In genomic region chr15:98776607-98777281, GRCh38 we compare ENCODE assay signal across 8 cellular contexts.
A peak's percentile ranks its signal among the peaks of the same experiment; 100 is the strongest.
DNase-seq lines count a peak whose midpoint lies in the region; ATAC-seq and TF ChIP-seq lines count a peak whose summit lies in the region.

No MANE protein-coding gene starts in this region.

- H3K4me1 Mint-ChIP-seq in activated naive CD4-positive, alpha-beta T cell treated with anti-CD3 and anti-CD28 coated beads for 36 hours (ENCODE audit: low read depth): peaks cover 63% of the 10 kb centered on the region
- peaks cover 37% of the 10 kb centered on the region for H3K4me1 Mint-ChIP-seq in activated T-cell treated with anti-CD3 and anti-CD28 coated beads, Interleukin-2, amount 50 U/mL, for 72 hours (ENCODE audit: low read depth)

- no peaks in the 10 kb centered on the region for H3K9me3 Mint-ChIP-seq in activated naive CD4-positive, alpha-beta T cell treated with anti-CD3 and anti-CD28 coated beads for 36 hours
- H3K9me3 Mint-ChIP-seq in activated T-cell treated with anti-CD3 and anti-CD28 coated beads, Interleukin-2, amount 50 U/mL, for 72 hours: no peaks in the 10 kb centered on the region

- CTCF ChIA-PET in activated naive CD4-positive, alpha-beta T cell treated with anti-CD3 and anti-CD28 coated beads for 36 hours (lab: Charles Lee): interaction anchor here (1.0 to 7.0 kb wide), 4 partner anchors 67 to 258 kb away, joined by 3 to 46 read pairs (median 9); no protein-coding TSS in a partner anchor

- H3K9me3 ChIP-seq in vagina: no peaks in the 10 kb centered on the region

- no peak overlapping the region for H3K4me3 ChIP-seq in vagina

- peak; percentile 61 for DNase-seq in activated naive CD4-positive, alpha-beta T cell treated with anti-CD3 and anti-CD28 coated beads for 36 hours
- DNase-seq in activated naive CD4-positive, alpha-beta T cell treated with anti-CD3 and anti-CD28 coated beads, Interleukin-2, amount 50 U/mL, for 16 hours: no peak
- peak; percentile 22 to 40 for DNase-seq in activated T-cell treated with anti-CD3 and anti-CD28 coated beads, Interleukin-2, amount 50 U/mL, for 72 hours
- DNase-seq in kidney glomerular epithelial cell (lab: John Stamatoyannopoulos, UW) (peak; percentile 94), vagina (ENCODE audit: extremely low spot score in 2 of 2) (no peak), mesenteric fat pad (ENCODE audit: low spot score) (no peak), NCI-H82 (lab: John Stamatoyannopoulos, UW) (no peak)

- TF ChIP-seq CTCF in vagina (IDR thresholded peaks at IDR 0.05): no peak

- H3K36me3 Mint-ChIP-seq in activated naive CD4-positive, alpha-beta T cell treated with anti-CD3 and anti-CD28 coated beads for 36 hours (ENCODE audit: low read depth): no peaks in the 10 kb centered on the region
- H3K36me3 Mint-ChIP-seq in activated T-cell treated with anti-CD3 and anti-CD28 coated beads, Interleukin-2, amount 50 U/mL, for 72 hours (ENCODE audit: insufficient read depth in 2 of 2): no peaks in the 10 kb centered on the region

- ATAC-seq in HG03354 (IDR thresholded peaks at IDR 0.05; ENCODE audit: poor library complexity, severe bottlenecking, unreplicated experiment): peak; percentile 82
- peak; percentile 55 to 59 for ATAC-seq in activated T-cell treated with anti-CD3 and anti-CD28 coated beads, Interleukin-2, amount 50 U/mL, for 72 hours (replicated peaks in 1 of 2)

- no peaks in the 10 kb centered on the region for H3K27me3 Mint-ChIP-seq in activated naive CD4-positive, alpha-beta T cell treated with anti-CD3 and anti-CD28 coated beads for 36 hours (ENCODE audit: low read depth)
- peaks cover 5% of the 10 kb centered on the region for H3K27me3 Mint-ChIP-seq in activated T-cell treated with anti-CD3 and anti-CD28 coated beads, Interleukin-2, amount 50 U/mL, for 72 hours (ENCODE audit: low read depth)

- no peaks in the 10 kb centered on the region for H3K36me3 ChIP-seq in vagina

- intact Hi-C loops in activated naive CD4-positive, alpha-beta T cell treated with anti-CD3 and anti-CD28 coated beads for 36 hours (cut with micrococcal nuclease): loop anchor here (5.0 kb wide), 2 partner anchors 301 to 334 kb away; no protein-coding TSS in a partner anchor
- intact Hi-C loops in vagina (cut with DNase I): no loop called here

- no peaks in the 10 kb centered on the region for H3K27me3 ChIP-seq in vagina

- peaks cover 58% of the 10 kb centered on the region for H3K4me1 ChIP-seq in vagina

- H3K27ac Mint-ChIP-seq in activated naive CD4-positive, alpha-beta T cell treated with anti-CD3 and anti-CD28 coated beads for 36 hours: peak overlapping the region; percentile 47
- no peak overlapping the region for H3K27ac Mint-ChIP-seq in activated T-cell treated with anti-CD3 and anti-CD28 coated beads, Interleukin-2, amount 50 U/mL, for 72 hours

- no peak for TF ChIP-seq POLR2A in vagina (IDR thresholded peaks at IDR 0.05)

- H3K4me3 Mint-ChIP-seq in activated naive CD4-positive, alpha-beta T cell treated with anti-CD3 and anti-CD28 coated beads for 36 hours: no peak overlapping the region
- peak overlapping the region; percentile 58 to 70 for H3K4me3 Mint-ChIP-seq in activated T-cell treated with anti-CD3 and anti-CD28 coated beads, Interleukin-2, amount 50 U/mL, for 72 hours

- H3K27ac ChIP-seq in vagina: peak overlapping the region; percentile 40

Comparison
In these comparisons a context has a peak if more than half of its experiments do, and no peak if none do; other contexts are left out.
1. DNase-seq: peak in activated naive CD4-positive, alpha-beta T cell treated with anti-CD3 and anti-CD28 coated beads for 36 hours (single experiment), activated T-cell treated with anti-CD3 and anti-CD28 coated beads, Interleukin-2, amount 50 U/mL, for 72 hours (2 of 2) and kidney glomerular epithelial cell (single experiment); none in activated naive CD4-positive, alpha-beta T cell treated with anti-CD3 and anti-CD28 coated beads, Interleukin-2, amount 50 U/mL, for 16 hours (single experiment), vagina (0 of 2), mesenteric fat pad (single experiment) and NCI-H82 (single experiment).